1 cellular context compared by ENCODE assay signal in genomic region chr11:44623716-44624491, GRCh38.
A peak's percentile ranks its signal among the peaks of the same experiment; 100 is the strongest.
TF ChIP-seq lines count a peak whose summit lies in the region.

No MANE protein-coding gene starts in this region.

TF ChIP-seq in HEK293, 187 proteins besides CTCF, POLR2A, EP300 and RAD21 (continued from another document):
- TF ChIP-seq MZF1 (tag by site-specific recombination; IDR thresholded peaks at IDR 0.05; ENCODE audit: borderline replicate concordance) (no peak), ZNF121 (tag by site-specific recombination; IDR thresholded peaks at IDR 0.05) (no peak), ZNF658 (tag by site-specific recombination; IDR thresholded peaks at IDR 0.05) (no peak), ZFHX2 (tag by site-specific recombination; conservative IDR thresholded peaks at IDR 0.05) (peak; percentile 92), ZEB2 (tag by site-specific recombination; IDR thresholded peaks at IDR 0.05) (no peak), ZNF302 (tag by site-specific recombination; IDR thresholded peaks at IDR 0.05; ENCODE audit: low read depth) (no peak), INSM2 (tag by site-specific recombination; IDR thresholded peaks at IDR 0.05) (no peak), ZNF354C (tag by site-specific recombination; IDR thresholded peaks at IDR 0.05; ENCODE audit: borderline replicate concordance, low read depth) (no peak), ZNF274 (IDR thresholded peaks at IDR 0.05; ENCODE audit: low read length) (no peak), ZNF274 (tag by site-specific recombination; IDR thresholded peaks at IDR 0.05; ENCODE audit: borderline replicate concordance) (no peak), BCL11B (tag by site-specific recombination; IDR thresholded peaks at IDR 0.05; ENCODE audit: low read depth) (no peak), ZNF558 (tag by site-specific recombination; IDR thresholded peaks at IDR 0.05) (no peak), ZNF677 (tag by site-specific recombination; IDR thresholded peaks at IDR 0.05) (no peak), ZNF404 (tag by site-specific recombination; IDR thresholded peaks at IDR 0.05) (no peak), ZNF555 (tag by site-specific recombination; conservative IDR thresholded peaks at IDR 0.05) (no peak), ZNF362 (tag by site-specific recombination; IDR thresholded peaks at IDR 0.05) (no peak), PBX3 (CRISPR knock-in tag; IDR thresholded peaks at IDR 0.05) (no peak), IKZF3 (tag by site-specific recombination; IDR thresholded peaks at IDR 0.05) (no peak), FEZF1 (tag by site-specific recombination; IDR thresholded peaks at IDR 0.05) (no peak), ZFP41 (tag by site-specific recombination; IDR thresholded peaks at IDR 0.05; ENCODE audit: borderline replicate concordance) (no peak)
